18 cellular contexts compared by ENCODE assay signal in the genomic region with DNA sequence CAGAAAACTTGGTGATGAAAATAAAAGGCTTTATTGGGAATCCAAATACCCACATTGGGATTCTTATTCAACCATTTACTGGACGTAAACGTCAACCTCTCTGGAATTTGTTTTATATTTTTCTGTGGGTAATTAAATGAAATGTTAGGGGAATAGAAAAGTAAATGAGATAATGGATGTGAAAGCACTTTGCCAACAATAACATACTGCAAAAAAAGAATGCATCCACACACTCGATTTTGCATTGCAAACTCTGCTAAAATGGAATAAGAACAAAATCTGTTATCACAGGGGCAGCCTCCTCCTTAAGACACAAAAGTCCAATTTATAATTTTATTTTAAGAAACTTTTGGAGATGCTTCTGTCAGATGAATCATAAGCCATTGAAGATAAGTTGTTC.
A peak's percentile ranks its signal among the peaks of the same experiment; 100 is the strongest.
DNase-seq lines count a peak whose midpoint lies in the region; ATAC-seq and TF ChIP-seq lines count a peak whose summit lies in the region.
"Had no signal": no experiment of that assay in that cellular context is flagged by ENCODE, and none has a peak within 500 bp of the region (broad histone marks: within the 10 kb centered on the region; RNA-seq: fewer than 3 reads in every experiment).

No MANE protein-coding gene starts in this region.

- H3K27ac ChIP-seq in ascending aorta, result peak overlapping the region; percentile 59 to 84
- H3K27ac ChIP-seq: C4-2B, GM23248 had no signal

- H3K4me3 Mint-ChIP-seq in nephron (no peak overlapping the region), WTC11 (no peak overlapping the region)
- H3K4me3 Mint-ChIP-seq: CD4-positive, CD25-positive, alpha-beta regulatory T cell; CD8-positive, alpha-beta T cell; H9 had no signal

- CTCF ChIA-PET in WTC11 (lab: Charles Lee), result no interaction called here

- DNase-seq in EH (ENCODE audit: low read depth) (peak; percentile 33), ascending aorta (ENCODE audit: low spot score in 2 of 2) (no peak), hypothalamus (lab: John Stamatoyannopoulos, UW) (no peak), WTC11 (ENCODE audit: low spot score) (no peak), cerebellar cortex (ENCODE audit: low spot score) (no peak)
- DNase-seq: Caco-2; CD4-positive, CD25-positive, alpha-beta regulatory T cell; CD8-positive, alpha-beta T cell; DMS153; DND-41; EL; GDM1; GM23248; H9 had no signal

- H3K27me3 ChIP-seq in ascending aorta, result no peaks in the 10 kb centered on the region

- H3K36me3 Mint-ChIP-seq in nephron (ENCODE audit: low read depth) (no peaks in the 10 kb centered on the region), WTC11 (peaks cover 13% of the 10 kb centered on the region; the same call in 1 of the 2 replicates)
- H3K36me3 Mint-ChIP-seq: CD4-positive, CD25-positive, alpha-beta regulatory T cell; CD8-positive, alpha-beta T cell had no signal

- TF ChIP-seq CTCF in ascending aorta (IDR thresholded peaks at IDR 0.05) (no peak), nephron (IDR thresholded peaks at IDR 0.05; ENCODE audit: unreplicated experiment in 3 of 3) (no peak), WTC11 (IDR thresholded peaks at IDR 0.05) (no peak)

- POLR2A ChIA-PET in WTC11 (lab: Charles Lee), result no interaction called here

- H3K4me1 ChIP-seq in ascending aorta, result peaks cover 4 to 16% of the 10 kb centered on the region in 2 donors
- H3K4me1 ChIP-seq: Caco-2 had no signal

- no peaks in the 10 kb centered on the region for H3K27me3 Mint-ChIP-seq in nephron (ENCODE audit: low read depth)
- H3K27me3 Mint-ChIP-seq in WTC11 (ENCODE audit: low read depth), result no peaks in the 10 kb centered on the region

- ATAC-seq in WTC11, result no peak
- ATAC-seq: CD8-positive, alpha-beta T cell; GM12878; HCT116 had no signal

- peaks cover 17% of the 10 kb centered on the region for H3K4me1 Mint-ChIP-seq in nephron
- H3K4me1 Mint-ChIP-seq in WTC11, result peaks cover 34% of the 10 kb centered on the region
- H3K4me1 Mint-ChIP-seq: CD4-positive, CD25-positive, alpha-beta regulatory T cell had no signal

- H3K4me3 ChIP-seq in ascending aorta, result no peak overlapping the region
- H3K4me3 ChIP-seq: GM12878, GM23248 had no signal

- H3K36me3 ChIP-seq in ascending aorta, result no peaks in the 10 kb centered on the region

- no peaks in the 10 kb centered on the region for H3K9me3 ChIP-seq in ascending aorta
- H3K9me3 ChIP-seq: Caco-2 had no signal

- intact Hi-C loops in ascending aorta (cut with DNase I), result no loop called here

- peaks cover 5% of the 10 kb centered on the region for H3K9me3 Mint-ChIP-seq in nephron
- peaks cover 17% of the 10 kb centered on the region for H3K9me3 Mint-ChIP-seq in WTC11

- peak overlapping the region in 2 of 3 experiments; percentile 66 to 81 for H3K27ac Mint-ChIP-seq in nephron
- no peak overlapping the region for H3K27ac Mint-ChIP-seq in WTC11
- H3K27ac Mint-ChIP-seq: CD4-positive, CD25-positive, alpha-beta regulatory T cell; CD8-positive, alpha-beta T cell; H9 had no signal

TF ChIP-seq in WTC11, 78 proteins besides CTCF, POLR2A, EP300 and RAD21:
- TF ChIP-seq, protein P1, sequence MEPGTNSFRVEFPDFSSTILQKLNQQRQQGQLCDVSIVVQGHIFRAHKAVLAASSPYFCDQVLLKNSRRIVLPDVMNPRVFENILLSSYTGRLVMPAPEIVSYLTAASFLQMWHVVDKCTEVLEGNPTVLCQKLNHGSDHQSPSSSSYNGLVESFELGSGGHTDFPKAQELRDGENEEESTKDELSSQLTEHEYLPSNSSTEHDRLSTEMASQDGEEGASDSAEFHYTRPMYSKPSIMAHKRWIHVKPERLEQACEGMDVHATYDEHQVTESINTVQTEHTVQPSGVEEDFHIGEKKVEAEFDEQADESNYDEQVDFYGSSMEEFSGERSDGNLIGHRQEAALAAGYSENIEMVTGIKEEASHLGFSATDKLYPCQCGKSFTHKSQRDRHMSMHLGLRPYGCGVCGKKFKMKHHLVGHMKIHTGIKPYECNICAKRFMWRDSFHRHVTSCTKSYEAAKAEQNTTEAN (CRISPR knock-in tag; IDR thresholded peaks at IDR 0.05), result no peak
- TF ChIP-seq ZNF671 (CRISPR knock-in tag; IDR thresholded peaks at IDR 0.05), result no peak
- TF ChIP-seq, protein P2, sequence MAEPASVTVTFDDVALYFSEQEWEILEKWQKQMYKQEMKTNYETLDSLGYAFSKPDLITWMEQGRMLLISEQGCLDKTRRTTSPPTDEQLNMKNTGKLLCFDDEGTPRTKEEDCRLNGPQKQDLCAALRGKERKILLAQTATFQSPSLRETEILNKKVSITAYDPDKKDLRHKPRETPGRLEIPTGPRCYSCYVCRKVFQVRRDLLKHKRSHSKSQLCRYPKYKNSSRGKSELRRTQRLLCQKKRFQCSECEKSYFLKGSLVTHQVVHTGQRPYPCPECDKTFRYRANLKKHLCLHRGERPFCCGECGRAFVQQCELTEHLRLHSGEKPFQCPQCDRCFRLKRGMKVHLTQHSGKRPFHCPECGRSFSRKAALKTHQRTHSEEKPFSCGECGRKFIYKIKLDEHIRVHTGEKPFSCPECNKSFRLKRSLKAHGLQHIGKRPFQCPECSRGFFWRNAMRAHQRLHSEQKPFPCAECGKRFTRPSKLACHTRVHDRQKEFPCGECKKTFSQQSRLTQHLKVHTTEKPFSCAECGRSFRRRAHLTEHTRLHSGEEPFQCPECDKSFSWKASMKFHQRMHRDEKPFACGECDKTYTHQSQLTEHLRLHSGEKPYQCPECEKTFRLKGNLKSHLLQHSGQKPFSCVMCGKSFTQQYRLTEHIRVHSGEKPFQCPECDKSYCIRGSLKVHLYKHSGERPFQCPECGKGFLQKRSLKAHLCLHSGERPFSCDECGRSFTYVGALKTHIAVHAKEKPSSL (CRISPR knock-in tag; conservative IDR thresholded peaks at IDR 0.05), result no peak
- TF ChIP-seq, protein P3, sequence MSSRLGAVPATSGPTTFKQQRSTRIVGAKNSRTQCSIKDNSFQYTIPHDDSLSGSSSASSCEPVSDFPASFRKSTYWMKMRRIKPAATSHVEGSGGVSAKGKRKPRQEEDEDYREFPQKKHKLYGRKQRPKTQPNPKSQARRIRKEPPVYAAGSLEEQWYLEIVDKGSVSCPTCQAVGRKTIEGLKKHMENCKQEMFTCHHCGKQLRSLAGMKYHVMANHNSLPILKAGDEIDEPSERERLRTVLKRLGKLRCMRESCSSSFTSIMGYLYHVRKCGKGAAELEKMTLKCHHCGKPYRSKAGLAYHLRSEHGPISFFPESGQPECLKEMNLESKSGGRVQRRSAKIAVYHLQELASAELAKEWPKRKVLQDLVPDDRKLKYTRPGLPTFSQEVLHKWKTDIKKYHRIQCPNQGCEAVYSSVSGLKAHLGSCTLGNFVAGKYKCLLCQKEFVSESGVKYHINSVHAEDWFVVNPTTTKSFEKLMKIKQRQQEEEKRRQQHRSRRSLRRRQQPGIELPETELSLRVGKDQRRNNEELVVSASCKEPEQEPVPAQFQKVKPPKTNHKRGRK (CRISPR knock-in tag; IDR thresholded peaks at IDR 0.05; ENCODE audit: borderline replicate concordance), result no peak
TF ChIP-seq in WTC11: peak in this region for 0.
